ENCODE assay signal across 12 cellular contexts in genomic region chr18:79517322-79517721, GRCh38.
DNase-seq lines count a peak whose midpoint lies in the region; ATAC-seq and TF ChIP-seq lines count a peak whose summit lies in the region.
"Had no signal": no experiment of that assay in that cellular context is flagged by ENCODE, and none has a peak within 500 bp of the region (broad histone marks: within the 10 kb centered on the region; RNA-seq: fewer than 3 reads in every experiment).

No MANE protein-coding gene starts in this region.

- peak overlapping the region; percentile 95 for H3K27ac Mint-ChIP-seq in T-helper 2 cell treated with Interferon-gamma antibody and Interleukin-4, amounts not matched to agents 5 μg/mL and 100 μg/mL, for 36 hours
- peak overlapping the region; percentile 22 to 83 for H3K27ac Mint-ChIP-seq in natural killer cell

- H3K27me3 ChIP-seq in tibial artery = no peaks in the 10 kb centered on the region
- H3K27me3 ChIP-seq: adrenal gland, upper lobe of left lung had no signal

- H3K4me3 ChIP-seq in tibial artery = no peak overlapping the region
- H3K4me3 ChIP-seq: adrenal gland, upper lobe of left lung had no signal

- H3K9me3 Mint-ChIP-seq in T-helper 2 cell treated with Interferon-gamma antibody and Interleukin-4, amounts not matched to agents 5 μg/mL and 100 μg/mL, for 36 hours = no peaks in the 10 kb centered on the region
- no peaks in the 10 kb centered on the region for H3K9me3 Mint-ChIP-seq in natural killer cell
- H3K9me3 Mint-ChIP-seq: nephron had no signal

- intact Hi-C loops in natural killer cell (cut with micrococcal nuclease) (no loop called here), tibial artery (cut with DNase I; ENCODE audit: low total_unique reads) (no loop called here)

- H3K4me1 Mint-ChIP-seq in T-helper 2 cell treated with Interferon-gamma antibody and Interleukin-4, amounts not matched to agents 5 μg/mL and 100 μg/mL, for 36 hours (ENCODE audit: low read depth) = peaks cover 44% of the 10 kb centered on the region
- peaks cover 23 to 49% of the 10 kb centered on the region in 2 donors for H3K4me1 Mint-ChIP-seq in natural killer cell

- no peak for ATAC-seq in natural killer cell
- ATAC-seq in GM21529 (IDR thresholded peaks at IDR 0.05; ENCODE audit: unreplicated experiment) = no peak
- no peak for ATAC-seq in HG03342 (IDR thresholded peaks at IDR 0.05; ENCODE audit: unreplicated experiment)

- DNase-seq in CD1c-positive myeloid dendritic cell (ENCODE audit: extremely low spot score) (peak; percentile 40), natural killer cell (no peak), tibial artery (no peak), hypothalamus (lab: John Stamatoyannopoulos, UW) (no peak)
- DNase-seq in T-helper 2 cell treated with Interferon-gamma antibody and Interleukin-4, amounts not matched to agents 5 μg/mL and 100 μg/mL, for 36 hours (ENCODE audit: low spot score) = peak; percentile 59
- peak; percentile 59 for DNase-seq in activated naive CD4-positive, alpha-beta T cell treated with Interleukin-2 at 50 U/mL for 16 hours
- DNase-seq: NCI-H2227 treated with DMSO at 0.1 percent for 48 hours, upper lobe of left lung had no signal

- H3K27me3 Mint-ChIP-seq in T-helper 2 cell treated with Interferon-gamma antibody and Interleukin-4, amounts not matched to agents 5 μg/mL and 100 μg/mL, for 36 hours (ENCODE audit: low read depth) = no peaks in the 10 kb centered on the region
- no peaks in the 10 kb centered on the region for H3K27me3 Mint-ChIP-seq in natural killer cell (ENCODE audit: low read depth in 2 of 2)

- H3K36me3 ChIP-seq in tibial artery = peaks cover 0 to 13% (median 10%) of the 10 kb centered on the region in 3 donors
- H3K36me3 ChIP-seq: adrenal gland had no signal

- no peaks in the 10 kb centered on the region for H3K9me3 ChIP-seq in tibial artery
- H3K9me3 ChIP-seq: adrenal gland, upper lobe of left lung had no signal

- H3K36me3 Mint-ChIP-seq in T-helper 2 cell treated with Interferon-gamma antibody and Interleukin-4, amounts not matched to agents 5 μg/mL and 100 μg/mL, for 36 hours (ENCODE audit: low read depth) = peaks cover 9% of the 10 kb centered on the region
- no peaks in the 10 kb centered on the region for H3K36me3 Mint-ChIP-seq in natural killer cell

- TF ChIP-seq CTCF in natural killer cell (IDR thresholded peaks at IDR 0.05) = no peak
- TF ChIP-seq CTCF in tibial artery (IDR thresholded peaks at IDR 0.05) = no peak

- H3K4me1 ChIP-seq in tibial artery = peaks cover 0 to 8% (median 5%) of the 10 kb centered on the region in 4 donors
- H3K4me1 ChIP-seq: adrenal gland had no signal

- H3K27ac ChIP-seq in tibial artery = no peak overlapping the region
- H3K27ac ChIP-seq: adrenal gland had no signal

- peak overlapping the region; percentile 78 for H3K4me3 Mint-ChIP-seq in T-helper 2 cell treated with Interferon-gamma antibody and Interleukin-4, amounts not matched to agents 5 μg/mL and 100 μg/mL, for 36 hours
- no peak overlapping the region for H3K4me3 Mint-ChIP-seq in natural killer cell
- H3K4me3 Mint-ChIP-seq: nephron had no signal

Comparison
In these comparisons a context has a peak if more than half of its experiments do, and no peak if none do; other contexts are left out.
1. DNase-seq: peak in CD1c-positive myeloid dendritic cell (single experiment), T-helper 2 cell treated with Interferon-gamma antibody and Interleukin-4, amounts not matched to agents 5 μg/mL and 100 μg/mL, for 36 hours (single experiment) and activated naive CD4-positive, alpha-beta T cell treated with Interleukin-2 at 50 U/mL for 16 hours (single experiment); none in natural killer cell (single experiment), tibial artery (0 of 2) and hypothalamus (0 of 51).